In the genomic region with DNA sequence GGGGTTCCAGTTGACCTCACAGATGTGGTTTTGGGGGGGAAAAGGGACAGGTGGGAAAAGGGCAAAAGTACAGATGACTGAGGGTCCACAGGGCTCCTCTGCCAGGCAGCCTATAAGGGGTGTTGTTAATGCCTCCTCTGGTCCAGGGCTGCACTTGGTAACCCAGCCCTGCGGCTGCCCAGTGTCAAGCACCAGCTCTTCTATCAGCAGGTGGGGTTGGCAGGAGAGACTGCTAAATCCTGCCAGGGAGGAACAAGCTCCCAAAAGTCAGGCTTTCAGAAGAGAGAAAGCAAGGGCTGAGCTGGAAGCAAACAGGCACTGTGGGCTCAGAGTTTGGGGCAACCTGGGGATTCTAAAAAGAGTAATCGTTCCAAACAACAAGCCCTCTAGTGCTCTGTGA, we compare ENCODE assay signal across 20 cellular contexts. TPM values are rescaled to one million over a fixed set of nuclear protein-coding genes. Genes with fewer than 3 reads are reported as not detected.
A peak's percentile ranks its signal among the peaks of the same experiment; 100 is the strongest.
DNase-seq lines count a peak whose midpoint lies in the region; ATAC-seq and TF ChIP-seq lines count a peak whose summit lies in the region.
"Had no signal": no experiment of that assay in that cellular context is flagged by ENCODE, and none has a peak within 500 bp of the region (broad histone marks: within the 10 kb centered on the region; RNA-seq: fewer than 3 reads in every experiment).

No MANE protein-coding gene starts in this region.

- WGBS in esophagus muscularis mucosa = 91% methylated on average over 2 of the region's 2 CpGs

- no peak for TF ChIP-seq EP300 in esophagus muscularis mucosa (IDR thresholded peaks at IDR 0.05)

- H3K4me3 ChIP-seq in esophagus muscularis mucosa (no peak overlapping the region), right atrium auricular region (no peak overlapping the region), gastrocnemius medialis (peak overlapping the region in 1 of 4 donors; percentile 8), HAP-1 (no peak overlapping the region)

- H3K36me3 ChIP-seq in esophagus muscularis mucosa = peaks cover 0 to 14% (median 5%) of the 10 kb centered on the region in 4 donors
- H3K36me3 ChIP-seq in right atrium auricular region = no peaks in the 10 kb centered on the region
- peaks cover 0 to 7% of the 10 kb centered on the region in 2 donors for H3K36me3 ChIP-seq in gastrocnemius medialis
- peaks cover 7% of the 10 kb centered on the region for H3K36me3 ChIP-seq in HAP-1 (replicated peaks)

- H3K27ac ChIP-seq in esophagus muscularis mucosa (replicated peaks in 1 of 4) (peak overlapping the region in 3 of 4 donors; percentile 1 to 46 (median 17)), right atrium auricular region (peak overlapping the region; percentile 68 to 81), gastrocnemius medialis (peak overlapping the region; percentile 77 to 86 (median 82))

- intact Hi-C loops in esophagus muscularis mucosa (cut with DNase I) = no loop called here
- intact Hi-C loops in gastrocnemius medialis (cut with DNase I; ENCODE audit: low total_unique reads) = loop anchor here (2.0 kb wide), 1 partner anchor 19 kb away; no protein-coding TSS in a partner anchor

- H3K27me3 ChIP-seq in esophagus muscularis mucosa (no peaks in the 10 kb centered on the region), right atrium auricular region (no peaks in the 10 kb centered on the region), gastrocnemius medialis (no peaks in the 10 kb centered on the region), HAP-1 (ENCODE audit: low read depth) (no peaks in the 10 kb centered on the region)

- peak; percentile 84 for DNase-seq in cerebellar cortex (ENCODE audit: low spot score)
- DNase-seq in esophagus muscularis mucosa (ENCODE audit: extremely low spot score) = no peak
- no peak for DNase-seq in right atrium auricular region (ENCODE audit: low spot score)
- DNase-seq in gastrocnemius medialis = peak in 1 of 2 donors; percentile 35
- no peak for DNase-seq in NCI-H2029 treated with DMSO at 0.1 percent for 48 hours (lab: John Stamatoyannopoulos, UW)
- no peak for DNase-seq in HAP-1 (ENCODE audit: low spot score in 2 of 2)
- no peak for DNase-seq in activated naive CD4-positive, alpha-beta T cell treated with anti-CD3 and anti-CD28 coated beads, Interleukin-2, amount 50 U/mL, for 16 hours
- DNase-seq: CD4-positive, CD25-positive, alpha-beta regulatory T cell; MV-4-11; NCI-H1105 treated with DMSO at 0.1 percent for 48 hours; NCI-H2081 treated with DMSO at 0.1 percent for 48 hours; NCI-H2171 treated with DMSO at 0.1 percent for 48 hours; NCI-H446; NCI-H526; PC-3; SHP77 treated with DMSO at 0.1 percent for 48 hours had no signal

- in situ Hi-C loops in gastrocnemius medialis (cut with MboI; ENCODE audit: low sequenced_read_pairs in 4 of 4) = no loop called here
- in situ Hi-C loops in HAP-1 (cut with MboI; ENCODE audit: low sequenced_read_pairs) = no loop called here

- no peaks in the 10 kb centered on the region for H3K9me3 ChIP-seq in esophagus muscularis mucosa
- no peaks in the 10 kb centered on the region for H3K9me3 ChIP-seq in right atrium auricular region
- H3K9me3 ChIP-seq in gastrocnemius medialis = no peaks in the 10 kb centered on the region
- no peaks in the 10 kb centered on the region for H3K9me3 ChIP-seq in HAP-1

- peaks cover 0 to 19% (median 6%) of the 10 kb centered on the region in 4 donors for H3K4me1 ChIP-seq in esophagus muscularis mucosa
- peaks cover 0 to 26% of the 10 kb centered on the region in 2 donors for H3K4me1 ChIP-seq in right atrium auricular region
- peaks cover 55 to 57% of the 10 kb centered on the region in 2 donors for H3K4me1 ChIP-seq in gastrocnemius medialis
- H3K4me1 ChIP-seq in HAP-1 = no peaks in the 10 kb centered on the region

- TF ChIP-seq POLR2A in esophagus muscularis mucosa (IDR thresholded peaks at IDR 0.05; ENCODE audit: low read depth) (no peak), gastrocnemius medialis (IDR thresholded peaks at IDR 0.05) (no peak)

- TF ChIP-seq CTCF in esophagus muscularis mucosa (IDR thresholded peaks at IDR 0.05) (no peak), right atrium auricular region (IDR thresholded peaks at IDR 0.05) (no peak), gastrocnemius medialis (IDR thresholded peaks at IDR 0.05 in 4 of 5, conservative IDR thresholded peaks at IDR 0.05 in 1 of 5) (no peak)

- ATAC-seq in gastrocnemius medialis (peak; percentile 23 to 33), HG03439 (IDR thresholded peaks at IDR 0.05; ENCODE audit: unreplicated experiment) (no peak)
- ATAC-seq: PC-3 had no signal

RNA-seq across cellular contexts. Expression of gene LRRC20, which starts 39.1 kb away (rescaled TPM):
- total RNA-seq in esophagus muscularis mucosa = 10 to 100 TPM in 3 of 4 donors, 1 to 10 TPM in 1; 6.6 to 17.0 (median 13.4) TPM
- total RNA-seq in right atrium auricular region = 10 to 100 TPM; 18.9 to 65.0 TPM
- total RNA-seq in gastrocnemius medialis = 100 to 1,000 TPM; 104 to 220 (median 128) TPM

RNA-seq across cellular contexts. Expression of gene NPFFR1, which starts 59.5 kb away (rescaled TPM):
- total RNA-seq in esophagus muscularis mucosa (not detected), right atrium auricular region (under 1 TPM in 1 of 2 donors, not detected in 1; 0.47 TPM), gastrocnemius medialis (under 1 TPM in 1 of 4 donors, not detected in 3; 0.03 TPM)
- total RNA-seq: CD4-positive, CD25-positive, alpha-beta regulatory T cell; H4; M059J; PC-3; RPMI7951 had no signal

Comparison
In these comparisons a context has a peak if more than half of its experiments do, and no peak if none do; other contexts are left out.
1. H3K27ac ChIP-seq: peak in every context shown above with its lines; median percentile 82 in gastrocnemius medialis; 74 in right atrium auricular region; 17 in esophagus muscularis mucosa.